Comparison of ENCODE assay signal across 24 cellular contexts in genomic region chr11:134879341-134879740, GRCh38.
"Had no signal": no experiment of that assay in that cellular context is flagged by ENCODE, and none has a peak within 500 bp of the region (broad histone marks: within the 10 kb centered on the region; RNA-seq: fewer than 3 reads in every experiment).

No MANE protein-coding gene starts in this region.

- H3K9me3 ChIP-seq: adrenal gland, ascending aorta, breast epithelium had no signal

- H3K36me3 ChIP-seq: adrenal gland, ascending aorta, breast epithelium, cardiac muscle cell had no signal

- ATAC-seq: activated naive CD8-positive, alpha-beta T cell treated with anti-CD3 and anti-CD28 coated beads, Interleukin-2, amount 50 U/mL, for 24 hours; activated T-helper 17 cell treated with anti-CD3 and anti-CD28 coated beads, Interleukin-2, amount 50 U/mL, for 72 hours had no signal

- H3K4me3 ChIP-seq: adrenal gland, ascending aorta, breast epithelium, cardiac muscle cell had no signal

- DNase-seq: activated CD4-positive, alpha-beta memory T cell treated with anti-CD3 and anti-CD28 coated beads, Interleukin-2, amount 10 ng/mL, durations not matched to agents 7 days and 5 days; activated CD4-positive, alpha-beta T cell treated with anti-CD3 and anti-CD28 coated beads for 4 hours; activated CD4-positive, alpha-beta T cell treated with anti-CD3 and anti-CD28 coated beads, Interleukin-2, amount 10 ng/mL, durations not matched to agents 7 days and 5 days; activated CD4-positive, alpha-beta T cell treated with anti-CD3 and anti-CD28 coated beads, Interleukin-2, amount 50 U/mL, for 4 hours; activated CD4-positive, CD25-positive, alpha-beta regulatory T cell; activated CD4-positive, CD25-positive, alpha-beta regulatory T cell treated with anti-CD3 and anti-CD28 coated beads, Interleukin-2, amount 50 U/mL, for 72 hours; activated CD8-positive, alpha-beta memory T cell treated with anti-CD3 and anti-CD28 coated beads, Interleukin-2, amount 50 U/mL, for 48 hours; activated effector memory CD4-positive, alpha-beta T cell treated with Interleukin-2 at 50 U/mL for 16 hours; activated gamma-delta T cell treated with Interleukin-2 at 50 U/mL for 16 hours; activated naive CD4-positive, alpha-beta T cell treated with Interleukin-2 at 50 U/mL for 16 hours; activated naive CD8-positive, alpha-beta T cell treated with anti-CD3 and anti-CD28 coated beads for 36 hours; activated naive CD8-positive, alpha-beta T cell treated with anti-CD3 and anti-CD28 coated beads, Interleukin-2, amount 50 U/mL, for 24 hours; activated T-cell treated with anti-CD3 and anti-CD28 coated beads for 4 hours; activated T-cell treated with anti-CD3 and anti-CD28 coated beads, Interleukin-2, amount 50 U/mL, for 24 hours; adrenal gland; amygdala; effector CD8-positive, alpha-beta T cell; foreskin fibroblast; T-helper 2 cell had no signal

- H3K27ac ChIP-seq: adrenal gland, ascending aorta, breast epithelium, cardiac muscle cell, epithelial cell of prostate had no signal

- H3K4me1 ChIP-seq: adrenal gland, ascending aorta, breast epithelium had no signal

- H3K27me3 ChIP-seq: ascending aorta, cardiac muscle cell had no signal
